ENCODE assay signal across 27 cellular contexts in the genomic region with DNA sequence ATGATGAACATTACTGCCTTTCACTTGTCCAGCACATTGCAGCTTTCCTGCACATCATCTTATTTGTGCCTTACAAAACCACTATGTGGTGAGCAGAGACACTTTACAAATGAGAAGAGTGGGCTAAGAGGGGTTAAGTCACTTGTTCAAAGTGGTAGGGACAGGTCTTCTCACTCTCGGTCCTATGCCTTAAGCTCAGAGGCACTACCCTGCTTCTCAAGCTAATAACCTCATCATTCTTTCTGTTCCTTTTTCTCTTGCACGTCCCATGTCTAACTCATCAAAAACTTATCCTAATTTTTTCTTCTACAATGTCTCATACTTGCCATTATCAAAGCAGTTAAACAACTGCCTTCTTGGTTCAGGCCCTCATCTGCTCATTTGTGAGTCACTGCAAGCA.
"Had no signal": no experiment of that assay in that cellular context is flagged by ENCODE, and none has a peak within 500 bp of the region (broad histone marks: within the 10 kb centered on the region; RNA-seq: fewer than 3 reads in every experiment).

No MANE protein-coding gene starts in this region.

- H3K4me3 ChIP-seq: coronary artery, gastrocnemius medialis, lung, mucosa of descending colon, right lobe of liver, stomach, thyroid gland, vagina had no signal

- H3K4me1 Mint-ChIP-seq: naive B cell had no signal

- H3K36me3 Mint-ChIP-seq: memory B cell; mesothelial cell of epicardium; naive B cell; natural killer cell treated with Interleukin-12 subunit alpha and Interleukin-12 subunit beta and Interleukin-15 and Interleukin-18, amount 100 ng/mL, for 72 hours had no signal

- H3K4me1 ChIP-seq: gastrocnemius medialis, parathyroid adenoma, right lobe of liver, stomach, thyroid gland, vagina had no signal

- FAIRE-seq: keratinocyte, small intestine had no signal

- H3K27me3 ChIP-seq: gastrocnemius medialis, neutrophil, right lobe of liver, stomach, thyroid gland, vagina had no signal

- DNase-seq: dermis blood vessel endothelial cell; effector memory CD4-positive, alpha-beta T cell; erythroblast; foreskin fibroblast; gastrocnemius medialis; head of caudate nucleus; left ventricle myocardium superior; mucosa of descending colon; naive B cell; right lobe of liver; small intestine; stimulated activated CD4-positive, alpha-beta T cell treated with anti-CD3 and anti-CD28 coated beads, Interleukin-15, amount 100 ng/mL, for 24 hours; stimulated activated CD4-positive, alpha-beta T cell treated with anti-CD3 and anti-CD28 coated beads, Interleukin-2, amount 100 ng/mL, for 48 hours; stimulated activated naive CD4-positive, alpha-beta T cell treated with Interleukin-2 at 50 U/mL for 16 hours; stomach; thyroid gland had no signal

- H3K36me3 ChIP-seq: gastrocnemius medialis, neutrophil, right lobe of liver, stomach, thyroid gland, vagina had no signal

- H3K27ac Mint-ChIP-seq: memory B cell; mesothelial cell of epicardium; naive B cell; natural killer cell treated with Interleukin-12 subunit alpha and Interleukin-12 subunit beta and Interleukin-15 and Interleukin-18, amount 100 ng/mL, for 72 hours; progenitor cell of endocrine pancreas had no signal

- H3K4me3 Mint-ChIP-seq: memory B cell; mesothelial cell of epicardium; naive B cell; natural killer cell treated with Interleukin-12 subunit alpha and Interleukin-12 subunit beta and Interleukin-15 and Interleukin-18, amount 100 ng/mL, for 72 hours; neural crest cell had no signal

- ATAC-seq: gastrocnemius medialis; left ventricle myocardium superior; mucosa of descending colon; natural killer cell treated with Interleukin-12 subunit alpha and Interleukin-12 subunit beta and Interleukin-15 and Interleukin-18, amount 100 ng/mL, for 72 hours; right lobe of liver had no signal

- H3K9me3 Mint-ChIP-seq: memory B cell; mesothelial cell of epicardium; natural killer cell treated with Interleukin-12 subunit alpha and Interleukin-12 subunit beta and Interleukin-15 and Interleukin-18, amount 100 ng/mL, for 72 hours; neural crest cell had no signal

- H3K9me3 ChIP-seq: gastrocnemius medialis, mucosa of descending colon, neutrophil, right lobe of liver, stomach, thyroid gland, vagina had no signal

- H3K27me3 Mint-ChIP-seq: natural killer cell treated with Interleukin-12 subunit alpha and Interleukin-12 subunit beta and Interleukin-15 and Interleukin-18, amount 100 ng/mL, for 72 hours; progenitor cell of endocrine pancreas had no signal

- H3K27ac ChIP-seq: coronary artery, gastrocnemius medialis, neutrophil, parathyroid adenoma, right lobe of liver, stomach, thyroid gland, vagina had no signal
